1 cellular context compared by ENCODE assay signal in genomic region chr20:62775206-62775605, GRCh38.
TF ChIP-seq lines count a peak whose summit lies in the region.

No MANE protein-coding gene starts in this region.

TF ChIP-seq in SK-N-SH treated with all-trans-retinoic acid at 6 μM for 48 hours, 23 proteins besides CTCF, POLR2A, EP300 and RAD21 (continued from another document):
- TF ChIP-seq, protein P1, sequence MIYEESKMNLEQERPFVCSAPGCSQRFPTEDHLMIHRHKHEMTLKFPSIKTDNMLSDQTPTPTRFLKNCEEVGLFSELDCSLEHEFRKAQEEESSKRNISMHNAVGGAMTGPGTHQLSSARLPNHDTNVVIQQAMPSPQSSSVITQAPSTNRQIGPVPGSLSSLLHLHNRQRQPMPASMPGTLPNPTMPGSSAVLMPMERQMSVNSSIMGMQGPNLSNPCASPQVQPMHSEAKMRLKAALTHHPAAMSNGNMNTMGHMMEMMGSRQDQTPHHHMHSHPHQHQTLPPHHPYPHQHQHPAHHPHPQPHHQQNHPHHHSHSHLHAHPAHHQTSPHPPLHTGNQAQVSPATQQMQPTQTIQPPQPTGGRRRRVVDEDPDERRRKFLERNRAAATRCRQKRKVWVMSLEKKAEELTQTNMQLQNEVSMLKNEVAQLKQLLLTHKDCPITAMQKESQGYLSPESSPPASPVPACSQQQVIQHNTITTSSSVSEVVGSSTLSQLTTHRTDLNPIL (CRISPR knock-in tag; IDR thresholded peaks at IDR 0.05; ENCODE audit: low read depth), result no peak
- TF ChIP-seq OSR1 (CRISPR knock-in tag; IDR thresholded peaks at IDR 0.05), result no peak
- TF ChIP-seq TOX (CRISPR knock-in tag; IDR thresholded peaks at IDR 0.05; ENCODE audit: borderline replicate concordance), result no peak
